In the genomic region with DNA sequence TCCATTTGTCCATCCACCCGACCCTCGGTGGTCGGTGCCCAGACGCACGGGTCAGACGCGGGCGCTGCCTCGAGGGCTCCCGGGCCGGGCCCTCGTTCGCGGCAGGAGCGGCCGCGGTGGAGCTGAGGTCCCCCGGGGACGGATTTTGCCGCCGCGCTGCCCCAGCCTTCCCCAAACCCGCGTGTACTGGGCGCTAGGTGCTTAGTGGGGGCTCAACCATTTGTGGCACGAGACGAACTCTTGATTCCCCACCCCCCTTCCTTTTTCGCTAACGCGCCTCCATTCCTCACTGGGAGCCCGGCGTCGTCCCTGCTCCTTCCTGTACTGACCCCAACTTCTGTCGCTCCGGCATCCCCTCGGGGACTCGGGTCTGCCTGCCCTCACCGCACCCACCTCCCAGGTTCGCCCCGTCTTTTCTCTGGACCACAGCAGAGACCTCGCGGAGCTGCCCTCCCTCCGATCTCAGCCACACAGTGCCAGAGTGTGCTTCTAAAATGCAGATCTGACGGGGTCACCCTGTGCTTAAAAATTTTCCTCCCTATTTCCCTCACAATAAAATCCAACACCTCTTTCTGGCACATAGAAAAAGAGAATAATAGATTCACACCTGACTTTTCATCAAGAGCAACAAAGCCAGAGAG, we compare ENCODE assay signal across 8 cellular contexts. TPM values are rescaled to one million over a fixed set of nuclear protein-coding genes. Genes with fewer than 3 reads are reported as not detected.
DNase-seq lines count a peak whose midpoint lies in the region; ATAC-seq, FAIRE-seq and TF ChIP-seq lines count a peak whose summit lies in the region.

No MANE protein-coding gene starts in this region.

- peaks cover 14% of the 10 kb centered on the region; the same call in 1 of the 2 replicates for H3K36me3 ChIP-seq in OCI-LY1 (ENCODE audit: insufficient read depth, low read length)
- H3K36me3 ChIP-seq in pancreas: no peaks in the 10 kb centered on the region

- H3F3A ChIP-seq in OCI-LY1 (ENCODE audit: insufficient read depth, low read length): no peaks in the 10 kb centered on the region

- peaks cover 6% of the 10 kb centered on the region for H3K27me3 ChIP-seq in OCI-LY1 (ENCODE audit: insufficient read depth, low read length)
- H3K27me3 ChIP-seq in pancreas: peaks cover 0 to 3% (median 0%) of the 10 kb centered on the region in 4 donors

- peak overlapping the region; percentile 99 for H3K4me2 ChIP-seq in OCI-LY1 (ENCODE audit: low read length)

- ATAC-seq in GM19463 (IDR thresholded peaks at IDR 0.05; ENCODE audit: unreplicated experiment) (peak; percentile 5), pancreas (peak in 3 of 4 donors; percentile 5 to 9 (median 9))

- DNase-seq in epithelial cell of proximal tubule (ENCODE audit: low read depth): no peak
- peak in 2 of 6 donors; percentile 41 to 68 for DNase-seq in pancreas
- no peak for DNase-seq in NCI-H2107 treated with DMSO at 0.1 percent for 48 hours (lab: John Stamatoyannopoulos, UW; ENCODE audit: unreplicated experiment)
- DNase-seq in NCI-H226: no peak
- no peak for DNase-seq in ecto neural progenitor cell (ENCODE audit: low spot score)
- DNase-seq in HUDEP-2 (lab: John Stamatoyannopoulos, UW; ENCODE audit: unreplicated experiment in 76 of 76): no peak

- H3K4me3 ChIP-seq in OCI-LY1 (ENCODE audit: low read depth, low read length, poor library complexity, severe bottlenecking): peak overlapping the region; percentile 71
- peak overlapping the region; percentile 59 for H3K4me3 ChIP-seq in epithelial cell of proximal tubule (ENCODE audit: low read depth, low read length)
- H3K4me3 ChIP-seq in pancreas: peak overlapping the region; percentile 42 to 87 (median 76)

- H3K9me3 ChIP-seq in OCI-LY1 (ENCODE audit: low read length) (no peaks in the 10 kb centered on the region), pancreas (no peaks in the 10 kb centered on the region)

- H2AFZ ChIP-seq in OCI-LY1 (ENCODE audit: low read length): peak overlapping the region; percentile 77; the same call in 1 of the 2 replicates

- H3K79me2 ChIP-seq in OCI-LY1 (ENCODE audit: insufficient read depth, low read length): no peaks in the 10 kb centered on the region

- H3K4me1 ChIP-seq in OCI-LY1 (ENCODE audit: insufficient read depth, low read length, severe bottlenecking) (peaks cover 47% of the 10 kb centered on the region), pancreas (peaks cover 0 to 9% (median 0%) of the 10 kb centered on the region in 3 donors)

- TF ChIP-seq CTCF in OCI-LY1 (IDR thresholded peaks at IDR 0.05; ENCODE audit: low read length): no peak
- TF ChIP-seq CTCF in epithelial cell of proximal tubule (conservative IDR thresholded peaks at IDR 0.05; ENCODE audit: low read depth, low read length): no peak
- TF ChIP-seq CTCF in pancreas (IDR thresholded peaks at IDR 0.05): no peak

- intact Hi-C loops in pancreas (cut with DNase I): no loop called here

- WGBS in pancreas, 2 donors: 5 to 7% methylated on average over 44 of the region's 44 CpGs

- peak overlapping the region; percentile 74 for H3K9ac ChIP-seq in OCI-LY1 (ENCODE audit: low read length)

- H4K20me1 ChIP-seq in OCI-LY1 (ENCODE audit: insufficient read depth, low read length): no peaks in the 10 kb centered on the region

- FAIRE-seq in pancreas (lab: Jason Lieb, UNC): no peak

- no peaks in the 10 kb centered on the region for H3K9me2 ChIP-seq in OCI-LY1 (ENCODE audit: low read depth, low read length)

- H3K27ac ChIP-seq in OCI-LY1 (ENCODE audit: low read depth, low read length, poor library complexity, severe bottlenecking): no peak overlapping the region
- H3K27ac ChIP-seq in pancreas: peak overlapping the region; percentile 70 to 84 (median 78)

RNA-seq across cellular contexts. Expression of a gene that starts 0.9 kb away (rescaled TPM):
- 1.7 and 5.8 TPM in 2 replicates for total RNA-seq in epithelial cell of proximal tubule
- 10 to 100 TPM; 17.2 to 28.8 (median 22.3) TPM for total RNA-seq in pancreas
- 10 to 100 TPM; 28.7 to 44.0 TPM for polyA plus RNA-seq in pancreas

RNA-seq across cellular contexts. Expression of a gene that starts 56.3 kb away (rescaled TPM):
- total RNA-seq in epithelial cell of proximal tubule (not detected in 2 replicates), pancreas (under 1 TPM in 2 of 6 donors, not detected in 4; 0.17 to 0.21 TPM)
- under 1 TPM; 0.14 to 0.15 TPM for polyA plus RNA-seq in pancreas
